8 cellular contexts compared by ENCODE assay signal in genomic region chr19:1064661-1065605, GRCh38. TPM values are rescaled to one million over a fixed set of nuclear protein-coding genes. Genes with fewer than 3 reads are reported as not detected.
A peak's percentile ranks its signal among the peaks of the same experiment; 100 is the strongest.
DNase-seq lines count a peak whose midpoint lies in the region; ATAC-seq and TF ChIP-seq lines count a peak whose summit lies in the region.

No MANE protein-coding gene starts in this region.

- H3K36me3 ChIP-seq in PC-9 (ENCODE audit: low read depth): no peaks in the 10 kb centered on the region

- intact Hi-C loops in PC-9 (cut with micrococcal nuclease; ENCODE audit: unreplicated experiment): loop anchor here (5.0 kb wide), 1 partner anchor 37 kb away; the partner anchor contains the start of gene GPX4

- H4K20me1 ChIP-seq in PC-9 (ENCODE audit: insufficient read depth): no peaks in the 10 kb centered on the region

- H3K4me3 ChIP-seq in PC-9: peak overlapping the region; percentile 15; the same call in 1 of the 2 replicates

- no peaks in the 10 kb centered on the region for H3K79me2 ChIP-seq in PC-9 (ENCODE audit: low read depth)

- H3K36me3 Mint-ChIP-seq in progenitor cell of endocrine pancreas (ENCODE audit: insufficient read depth): no peaks in the 10 kb centered on the region

- H3K4me1 Mint-ChIP-seq in progenitor cell of endocrine pancreas (ENCODE audit: low read depth): peaks cover 1% of the 10 kb centered on the region

- no peak overlapping the region for H3K27ac Mint-ChIP-seq in progenitor cell of endocrine pancreas

- H3K4me3 Mint-ChIP-seq in progenitor cell of endocrine pancreas (ENCODE audit: low read depth): peak overlapping the region; percentile 44

- H3K27ac ChIP-seq in PC-9: peak overlapping the region; percentile 57

- H3K9me2 ChIP-seq in PC-9 (ENCODE audit: insufficient read depth): no peaks in the 10 kb centered on the region

- POLR2A ChIA-PET in PC-9 (lab: Charles Lee; ENCODE audit: unreplicated experiment): interaction anchor here (0.6 kb wide), 5 partner anchors 38 to 188 kb away, joined by 3 to 27 read pairs (median 4); partner anchors contain the start of gene CNN2

- H3K27me3 ChIP-seq in PC-9 (ENCODE audit: insufficient read depth, low read depth): no peaks in the 10 kb centered on the region

- DNase-seq in AG09319 (ENCODE audit: extremely low read depth, low read depth) (no peak), GM19240 (ENCODE audit: insufficient read length, low spot score) (peak; percentile 61), PC-9 (peak in 1 of 2 experiments; percentile 54), activated gamma-delta T cell treated with Interleukin-2 at 50 U/mL for 16 hours (peak; percentile 63), germinal center (ENCODE audit: low spot score) (peak; percentile 67), progenitor cell of endocrine pancreas (ENCODE audit: low spot score, unreplicated experiment) (peak; percentile 59), SKM-1 treated with dmso at 0.1 percent for 144 hours (lab: John Stamatoyannopoulos, UW; ENCODE audit: unreplicated experiment) (no peak)

- no peak overlapping the region for H2AFZ ChIP-seq in PC-9

- peak; percentile 57 for TF ChIP-seq CTCF in AG09319 (IDR thresholded peaks at IDR 0.05; ENCODE audit: low read depth, low read length)
- TF ChIP-seq CTCF in PC-9 (conservative IDR thresholded peaks at IDR 0.05): peak; percentile 62; the same call in 1 of the 2 replicates
- peak; percentile 85 for TF ChIP-seq CTCF in progenitor cell of endocrine pancreas (IDR thresholded peaks at IDR 0.05; ENCODE audit: unreplicated experiment)

- H3K4me1 ChIP-seq in PC-9 (replicated peaks; ENCODE audit: insufficient read depth): peaks cover 19% of the 10 kb centered on the region

- ATAC-seq in HG03196 (IDR thresholded peaks at IDR 0.05; ENCODE audit: unreplicated experiment): no peak

- H3K9me3 Mint-ChIP-seq in progenitor cell of endocrine pancreas (ENCODE audit: low read depth): no peaks in the 10 kb centered on the region

- H3K4me2 ChIP-seq in PC-9: peak overlapping the region; percentile 97

- CTCF ChIA-PET in PC-9 (lab: Charles Lee): interaction anchor here (0.6 kb wide), 1 partner anchor 34 kb away, joined by 16 read pairs; no protein-coding TSS in a partner anchor

- H3K9me3 ChIP-seq in PC-9 (ENCODE audit: insufficient read depth, low read depth): no peaks in the 10 kb centered on the region

- H3F3A ChIP-seq in PC-9 (ENCODE audit: insufficient read depth, low read depth): peaks cover 30% of the 10 kb centered on the region

- no TSS peak for BruUV-seq in PC-9 (replicated peaks; lab: Mats Ljungman, UMichigan)

- H3K27me3 Mint-ChIP-seq in progenitor cell of endocrine pancreas: peaks cover 23% of the 10 kb centered on the region

RNA-seq across cellular contexts. Expression of gene ARHGAP45, which starts 2.0 kb away (rescaled TPM):
- total RNA-seq in PC-9 (2021) (20.2 and 20.6 TPM in 2 replicates), progenitor cell of endocrine pancreas (6.1 and 8.1 TPM in 2 replicates)

RNA-seq across cellular contexts. Expression of gene ABCA7, which starts 25.0 kb away (rescaled TPM):
- total RNA-seq in PC-9 (2021) (29.9 and 32.0 TPM in 2 replicates), progenitor cell of endocrine pancreas (54.6 and 57.3 TPM in 2 replicates)

RNA-seq across cellular contexts. Expression of gene POLR2E, which starts 30.2 kb away (rescaled TPM):
- total RNA-seq in PC-9 (2021) (180 and 237 TPM in 2 replicates), progenitor cell of endocrine pancreas (161 TPM in 2 replicates)

RNA-seq across cellular contexts. Expression of gene CNN2, which starts 38.5 kb away (rescaled TPM):
- 168 and 206 TPM in 2 replicates for total RNA-seq in PC-9 (2021)
- total RNA-seq in progenitor cell of endocrine pancreas: 225 and 226 TPM in 2 replicates

RNA-seq across cellular contexts. Expression of gene GPX4, which starts 38.9 kb away (rescaled TPM):
- total RNA-seq in PC-9 (2021) (465 and 489 TPM in 2 replicates), progenitor cell of endocrine pancreas (231 and 236 TPM in 2 replicates)

Comparison
In these comparisons a context has a peak if more than half of its experiments do, and no peak if none do; other contexts are left out.
1. DNase-seq: peak in GM19240 (single experiment), activated gamma-delta T cell treated with Interleukin-2 at 50 U/mL for 16 hours (single experiment), germinal center (single experiment) and progenitor cell of endocrine pancreas (single experiment); none in AG09319 (single experiment) and SKM-1 treated with dmso at 0.1 percent for 144 hours (single experiment).
2. Peak in every context shown above with its lines, with median percentiles within 50 percentile points of each other: CTCF ChIP-seq.